8 cellular contexts compared by ENCODE assay signal in the genomic region with DNA sequence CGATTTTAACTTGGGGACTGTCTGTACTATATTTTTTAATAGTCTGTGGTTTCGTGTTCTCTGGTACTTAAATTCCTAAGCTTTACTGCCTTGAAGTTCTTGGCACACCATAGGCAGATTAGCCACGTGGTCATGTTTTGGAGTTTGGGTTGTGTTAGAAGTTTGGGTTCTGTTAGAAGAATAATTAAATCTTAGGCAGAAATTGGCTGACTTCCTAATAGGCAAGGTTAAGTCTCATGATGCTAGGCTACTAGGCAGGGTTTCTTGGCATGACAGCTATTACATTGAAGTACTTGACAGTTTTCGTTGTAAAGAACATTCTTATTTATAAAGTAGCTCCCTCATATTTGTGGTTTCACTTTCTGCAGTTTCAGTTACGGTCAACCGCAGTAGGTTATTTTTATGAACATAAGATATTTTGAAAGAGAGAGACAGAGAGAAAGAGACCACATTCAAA. TPM values are rescaled to one million over a fixed set of nuclear protein-coding genes. Genes with fewer than 3 reads are reported as not detected.
A peak's percentile ranks its signal among the peaks of the same experiment; 100 is the strongest.
DNase-seq lines count a peak whose midpoint lies in the region; ATAC-seq, FAIRE-seq and TF ChIP-seq lines count a peak whose summit lies in the region.

No MANE protein-coding gene starts in this region.

- TF ChIP-seq POLR2A in GM12892 (IDR thresholded peaks at IDR 0.05; ENCODE audit: low read depth, low read length), result no peak

- H3K27ac ChIP-seq in KOPT-K1 (ENCODE audit: low read depth, low read length, poor library complexity, severe bottlenecking) (peak overlapping the region; percentile 84), astrocyte (ENCODE audit: low read depth, low read length) (no peak overlapping the region), muscle layer of colon (ENCODE audit: low read depth, low read length) (peak overlapping the region; percentile 61), mesendoderm (ENCODE audit: low read depth, low read length) (no peak overlapping the region)

- no peaks in the 10 kb centered on the region for H3K79me2 ChIP-seq in astrocyte (ENCODE audit: insufficient read depth, low read length)
- no peaks in the 10 kb centered on the region for H3K79me2 ChIP-seq in mesendoderm (ENCODE audit: control insufficient read depth, insufficient read depth, low read length)

- no peaks in the 10 kb centered on the region for H3K79me1 ChIP-seq in mesendoderm (ENCODE audit: low read length)

- H3K4me1 Mint-ChIP-seq in astrocyte (ENCODE audit: low read depth, unreplicated experiment) (peaks cover 14% of the 10 kb centered on the region), nephron progenitor cell (no peaks in the 10 kb centered on the region)

- no peak overlapping the region for H4K5ac ChIP-seq in mesendoderm (ENCODE audit: low read length)

- H3K18ac ChIP-seq in mesendoderm (ENCODE audit: low read length), result no peak overlapping the region

- H3K4ac ChIP-seq in mesendoderm (ENCODE audit: low read depth, low read length), result no peak overlapping the region

- peaks cover 20% of the 10 kb centered on the region for H3K9me3 ChIP-seq in KOPT-K1 (ENCODE audit: insufficient read depth, low read length, poor library complexity, severe bottlenecking)
- no peaks in the 10 kb centered on the region for H3K9me3 ChIP-seq in astrocyte (ENCODE audit: insufficient read depth, low read depth, low read length)
- H3K9me3 ChIP-seq in muscle layer of colon (ENCODE audit: low read length), result no peaks in the 10 kb centered on the region

- H3K27ac Mint-ChIP-seq in astrocyte (ENCODE audit: unreplicated experiment) (no peak overlapping the region), nephron progenitor cell (no peak overlapping the region)

- FAIRE-seq in GM12892 (lab: Jason Lieb, UNC), result peak; percentile 97
- FAIRE-seq in astrocyte (lab: Jason Lieb, UNC), result peak; percentile 67

- H3K36me3 Mint-ChIP-seq in astrocyte (ENCODE audit: low read depth, unreplicated experiment), result no peaks in the 10 kb centered on the region
- H3K36me3 Mint-ChIP-seq in nephron progenitor cell (ENCODE audit: low read depth), result no peaks in the 10 kb centered on the region

- H4K20me1 ChIP-seq in astrocyte (ENCODE audit: insufficient read depth, low read length), result no peaks in the 10 kb centered on the region

- no CpG with 5 or more reads among the region's 6 CpGs for WGBS in mesendoderm (ENCODE audit: extremely low coverage, insufficient coverage, low lambda C conversion rate)

- H3K4me3 Mint-ChIP-seq in astrocyte (ENCODE audit: unreplicated experiment) (no peak overlapping the region), nephron progenitor cell (no peak overlapping the region)

- H3K27me3 ChIP-seq in astrocyte (ENCODE audit: insufficient read depth, low read length), result no peaks in the 10 kb centered on the region
- no peaks in the 10 kb centered on the region for H3K27me3 ChIP-seq in muscle layer of colon (ENCODE audit: control insufficient read depth in 1 of 2, insufficient read depth in 2 of 2, low read length in 2 of 2)
- no peaks in the 10 kb centered on the region for H3K27me3 ChIP-seq in mesendoderm (ENCODE audit: insufficient read depth, low read length, poor library complexity)

- H3K4me3 ChIP-seq in astrocyte (ENCODE audit: insufficient read depth, low read depth, low read length) (peak overlapping the region; percentile 31), muscle layer of colon (ENCODE audit: low read depth in 1 of 2, low read length in 2 of 2) (peak overlapping the region; percentile 4 to 59), mesendoderm (ENCODE audit: low read length) (no peak overlapping the region)

- no peak overlapping the region for H2BK15ac ChIP-seq in mesendoderm (replicated peaks; ENCODE audit: low read depth)

- H3K4me1 ChIP-seq in astrocyte (ENCODE audit: insufficient read depth, low read length) (peaks cover 2% of the 10 kb centered on the region), muscle layer of colon (ENCODE audit: insufficient read depth, low read length) (peaks cover 16% of the 10 kb centered on the region), mesendoderm (ENCODE audit: control insufficient read depth, low read depth, low read length) (no peaks in the 10 kb centered on the region)

- H2BK5ac ChIP-seq in mesendoderm (ENCODE audit: low read length), result no peak overlapping the region

- TF ChIP-seq CTCF in astrocyte (IDR thresholded peaks at IDR 0.05; ENCODE audit: insufficient read depth, low read depth, low read length), result no peak
- no peak for TF ChIP-seq CTCF in nephron progenitor cell (IDR thresholded peaks at IDR 0.05)

- no peak overlapping the region for H2AK5ac ChIP-seq in mesendoderm (ENCODE audit: low read length)

- H3K56ac ChIP-seq in mesendoderm (ENCODE audit: low read length), result no peak overlapping the region

- no peaks in the 10 kb centered on the region for H3K36me3 ChIP-seq in KOPT-K1 (ENCODE audit: insufficient read depth, low read length)
- H3K36me3 ChIP-seq in astrocyte (ENCODE audit: insufficient read depth, low read length), result no peaks in the 10 kb centered on the region
- H3K36me3 ChIP-seq in muscle layer of colon (ENCODE audit: insufficient read depth, low read length), result no peaks in the 10 kb centered on the region
- H3K36me3 ChIP-seq in mesendoderm (ENCODE audit: control insufficient read depth, insufficient read depth, low read length), result no peaks in the 10 kb centered on the region

- no peak overlapping the region for H3K23ac ChIP-seq in mesendoderm (ENCODE audit: low read length)

- H3K9ac ChIP-seq in astrocyte (ENCODE audit: low read length), result peak overlapping the region; percentile 15
- no peak overlapping the region for H3K9ac ChIP-seq in muscle layer of colon (ENCODE audit: low read length)
- H3K9ac ChIP-seq in mesendoderm (ENCODE audit: low read length), result no peak overlapping the region

- H2AFZ ChIP-seq in astrocyte (ENCODE audit: low read depth, low read length), result no peak overlapping the region

- peak overlapping the region; percentile 73 for H3K4me2 ChIP-seq in astrocyte (ENCODE audit: low read length)
- H3K4me2 ChIP-seq in mesendoderm (ENCODE audit: low read length), result no peak overlapping the region

- H3K9me3 Mint-ChIP-seq in astrocyte (ENCODE audit: unreplicated experiment), result no peaks in the 10 kb centered on the region
- H3K9me3 Mint-ChIP-seq in nephron progenitor cell, result no peaks in the 10 kb centered on the region

- no peak for DNase-seq in GM12892 (ENCODE audit: insufficient read length)
- peak; percentile 87 for DNase-seq in astrocyte (ENCODE audit: low read depth)
- DNase-seq in mesendoderm, result no peak
- no peak for DNase-seq in nephron progenitor cell
- DNase-seq in left cardiac atrium, result no peak

- intact Hi-C loops in left cardiac atrium (cut with DNase I), result no loop called here

- no peak overlapping the region for H2BK120ac ChIP-seq in mesendoderm (ENCODE audit: low read depth, low read length)

- ATAC-seq in GM21825 (IDR thresholded peaks at IDR 0.05; ENCODE audit: unreplicated experiment) (peak; percentile 72), left cardiac atrium (no peak)

- H3K27me3 Mint-ChIP-seq in astrocyte (ENCODE audit: low read depth, unreplicated experiment) (no peaks in the 10 kb centered on the region), nephron progenitor cell (ENCODE audit: low read depth, poor library complexity) (no peaks in the 10 kb centered on the region)

- H4K8ac ChIP-seq in mesendoderm (ENCODE audit: low read depth, low read length), result no peak overlapping the region

RNA-seq across cellular contexts. Expression of gene MMP7, which starts 30.0 kb away (rescaled TPM):
- polyA plus RNA-seq in GM12892 (2012; ENCODE audit: missing spikeins), result 5.7 TPM
- 2.6 and 8.4 TPM in 2 replicates for total RNA-seq in astrocyte
- polyA plus RNA-seq in mesendoderm (2013, experiment 1 of 2), result not detected
- not detected for polyA plus RNA-seq in mesendoderm (2013, experiment 2 of 2)
- under 1 TPM in 1 of 2 donors, not detected in 1; 0.32 TPM for total RNA-seq in left cardiac atrium

Comparison
In these comparisons a context has a peak if more than half of its experiments do, and no peak if none do; other contexts are left out.
1. H3K27ac ChIP-seq: peak in KOPT-K1 (single experiment) and muscle layer of colon (single experiment); none in astrocyte (single experiment) and mesendoderm (single experiment).